16 cellular contexts compared by ENCODE assay signal in genomic region chr18:35673682-35674081, GRCh38.
"Had no signal": no experiment of that assay in that cellular context is flagged by ENCODE, and none has a peak within 500 bp of the region (broad histone marks: within the 10 kb centered on the region; RNA-seq: fewer than 3 reads in every experiment).

No MANE protein-coding gene starts in this region.

- H3K4me1 ChIP-seq: SJCRH30 had no signal

- H3K4me3 ChIP-seq: SJCRH30 had no signal

- ATAC-seq: Panc1, Right ventricle myocardium inferior had no signal

- H3K27me3 ChIP-seq: SJCRH30 had no signal

- H3K27ac ChIP-seq: RWPE1, SJCRH30 had no signal

- H3K36me3 ChIP-seq: SJCRH30 had no signal

- DNase-seq: KBM-7, MV-4-11, NCI-H1048, NCI-H1436 treated with DMSO at 0.1 percent for 48 hours, NCI-H1694, NCI-H187 treated with DMSO at 0.1 percent for 48 hours, NCI-H2171 treated with DMSO at 0.1 percent for 48 hours, NCI-H446 treated with DMSO at 0.1 percent for 48 hours, NCI-H524 treated with DMSO at 0.1 percent for 48 hours, NCI-H774, SHP77 treated with DMSO at 0.1 percent for 48 hours, SJCRH30, T-helper 1 cell had no signal

- H3K9me3 ChIP-seq: SJCRH30 had no signal
